Comparison of ENCODE assay signal across 1 cellular context in genomic region chr4:110289601-110290100, GRCh38.
TF ChIP-seq lines count a peak whose summit lies in the region.

No MANE protein-coding gene starts in this region.

TF ChIP-seq in H1, 55 proteins besides CTCF, POLR2A, EP300 and RAD21 (continued from another document):
- TF ChIP-seq HDAC2 (IDR thresholded peaks at IDR 0.05; ENCODE audit: borderline replicate concordance in 1 of 2, low read depth in 2 of 2, low read length in 2 of 2) (no peak), SIRT6 (IDR thresholded peaks at IDR 0.05; ENCODE audit: low read length) (no peak), PHF8 (conservative IDR thresholded peaks at IDR 0.05; ENCODE audit: low read depth, low read length) (no peak), YY1 (IDR thresholded peaks at IDR 0.05; ENCODE audit: low read depth, low read length) (no peak), CBX8 (IDR thresholded peaks at IDR 0.05; ENCODE audit: borderline replicate concordance, low read depth, low read length) (no peak), RNF2 (IDR thresholded peaks at IDR 0.05; ENCODE audit: borderline replicate concordance, low read depth, low read length, missing control alignments, poor library complexity, severe bottlenecking) (no peak), TAF1 (IDR thresholded peaks at IDR 0.05; ENCODE audit: low read depth, low read length) (no peak)
